1 cellular context compared by ENCODE assay signal in the genomic region with DNA sequence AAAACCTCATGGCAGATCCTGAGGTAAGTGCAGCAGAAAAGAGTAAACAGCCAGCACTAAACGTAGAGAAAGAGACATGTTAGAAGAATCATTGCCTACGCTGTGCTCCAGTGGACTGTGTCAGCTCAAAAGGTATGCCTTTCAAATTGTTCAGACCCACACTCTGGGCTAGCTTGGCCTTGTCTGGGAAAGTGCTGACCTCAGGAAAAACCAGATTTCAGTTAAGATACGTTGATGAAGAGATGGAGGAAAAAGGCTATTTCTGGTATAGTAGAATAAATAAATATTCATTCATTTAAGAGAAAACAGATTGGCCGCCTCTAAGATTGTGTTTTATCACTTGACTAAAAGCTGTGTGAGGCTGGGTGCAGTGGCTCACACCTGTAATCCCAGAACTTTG.
TF ChIP-seq lines count a peak whose summit lies in the region.

No MANE protein-coding gene starts in this region.

TF ChIP-seq in H1, 55 proteins besides CTCF, POLR2A, EP300 and RAD21:
- TF ChIP-seq MAFK (IDR thresholded peaks at IDR 0.05; ENCODE audit: low read depth, low read length) (0 out of 2 replicates have a peak, but pooled peaks have one; percentile 5), RNF2 (IDR thresholded peaks at IDR 0.05; ENCODE audit: borderline replicate concordance, low read depth, low read length, missing control alignments, poor library complexity, severe bottlenecking) (no peak), TBP (IDR thresholded peaks at IDR 0.05; ENCODE audit: low read depth, low read length) (no peak)
TF ChIP-seq in H1: peak in this region for 1.
